1 cellular context compared by ENCODE assay signal in the genomic region with DNA sequence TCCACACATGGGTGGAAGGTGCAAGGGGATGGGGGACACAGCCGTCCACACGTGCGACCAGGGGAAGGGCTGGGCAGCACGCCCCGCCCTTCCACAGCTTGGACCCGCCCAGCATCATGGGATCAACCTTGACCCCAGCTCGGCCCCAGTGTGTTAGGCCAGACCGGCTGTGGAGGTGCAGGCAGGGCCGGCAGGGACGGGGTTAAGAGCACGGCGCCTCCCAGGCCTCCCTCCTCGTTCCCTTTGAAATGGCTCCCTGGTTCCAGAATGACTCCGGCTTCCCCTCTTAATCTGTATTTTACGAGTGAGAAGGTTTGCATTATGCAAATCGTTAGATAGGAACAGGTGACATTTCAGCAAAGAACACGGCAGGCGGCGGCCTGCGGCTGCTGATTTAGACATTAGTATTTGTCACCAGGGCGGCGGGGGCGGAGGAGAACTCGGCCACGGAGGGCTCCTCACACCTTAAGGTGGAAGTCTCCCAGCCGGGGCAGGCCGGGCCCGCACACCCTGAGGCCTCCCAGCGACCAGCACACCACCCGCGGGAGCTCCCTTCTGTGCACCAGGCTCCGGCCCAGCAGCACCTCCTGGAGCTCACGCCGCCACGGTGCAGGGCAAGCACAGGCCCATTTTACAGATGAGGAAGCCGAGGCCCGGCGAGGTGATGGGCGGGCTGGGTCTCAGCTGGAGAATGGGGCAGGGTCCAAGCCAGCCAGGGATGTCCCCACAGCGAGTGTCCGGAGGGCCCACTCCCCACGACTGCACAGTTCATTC.
TF ChIP-seq lines count a peak whose summit lies in the region.

No MANE protein-coding gene starts in this region.

TF ChIP-seq in GM12878, 131 proteins besides CTCF, POLR2A, EP300 and RAD21 (continued from another document):
- TF ChIP-seq, protein P1, sequence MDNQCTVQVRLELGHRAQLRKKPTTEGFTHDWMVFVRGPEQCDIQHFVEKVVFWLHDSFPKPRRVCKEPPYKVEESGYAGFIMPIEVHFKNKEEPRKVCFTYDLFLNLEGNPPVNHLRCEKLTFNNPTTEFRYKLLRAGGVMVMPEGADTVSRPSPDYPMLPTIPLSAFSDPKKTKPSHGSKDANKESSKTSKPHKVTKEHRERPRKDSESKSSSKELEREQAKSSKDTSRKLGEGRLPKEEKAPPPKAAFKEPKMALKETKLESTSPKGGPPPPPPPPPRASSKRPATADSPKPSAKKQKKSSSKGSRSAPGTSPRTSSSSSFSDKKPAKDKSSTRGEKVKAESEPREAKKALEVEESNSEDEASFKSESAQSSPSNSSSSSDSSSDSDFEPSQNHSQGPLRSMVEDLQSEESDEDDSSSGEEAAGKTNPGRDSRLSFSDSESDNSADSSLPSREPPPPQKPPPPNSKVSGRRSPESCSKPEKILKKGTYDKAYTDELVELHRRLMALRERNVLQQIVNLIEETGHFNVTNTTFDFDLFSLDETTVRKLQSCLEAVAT (IDR thresholded peaks at IDR 0.05) = no peak
- TF ChIP-seq NFXL1 (IDR thresholded peaks at IDR 0.05; ENCODE audit: borderline replicate concordance) = no peak
- TF ChIP-seq, protein P2, sequence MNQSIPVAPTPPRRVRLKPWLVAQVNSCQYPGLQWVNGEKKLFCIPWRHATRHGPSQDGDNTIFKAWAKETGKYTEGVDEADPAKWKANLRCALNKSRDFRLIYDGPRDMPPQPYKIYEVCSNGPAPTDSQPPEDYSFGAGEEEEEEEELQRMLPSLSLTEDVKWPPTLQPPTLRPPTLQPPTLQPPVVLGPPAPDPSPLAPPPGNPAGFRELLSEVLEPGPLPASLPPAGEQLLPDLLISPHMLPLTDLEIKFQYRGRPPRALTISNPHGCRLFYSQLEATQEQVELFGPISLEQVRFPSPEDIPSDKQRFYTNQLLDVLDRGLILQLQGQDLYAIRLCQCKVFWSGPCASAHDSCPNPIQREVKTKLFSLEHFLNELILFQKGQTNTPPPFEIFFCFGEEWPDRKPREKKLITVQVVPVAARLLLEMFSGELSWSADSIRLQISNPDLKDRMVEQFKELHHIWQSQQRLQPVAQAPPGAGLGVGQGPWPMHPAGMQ (IDR thresholded peaks at IDR 0.05; ENCODE audit: borderline replicate concordance) = no peak
- TF ChIP-seq, protein P3, sequence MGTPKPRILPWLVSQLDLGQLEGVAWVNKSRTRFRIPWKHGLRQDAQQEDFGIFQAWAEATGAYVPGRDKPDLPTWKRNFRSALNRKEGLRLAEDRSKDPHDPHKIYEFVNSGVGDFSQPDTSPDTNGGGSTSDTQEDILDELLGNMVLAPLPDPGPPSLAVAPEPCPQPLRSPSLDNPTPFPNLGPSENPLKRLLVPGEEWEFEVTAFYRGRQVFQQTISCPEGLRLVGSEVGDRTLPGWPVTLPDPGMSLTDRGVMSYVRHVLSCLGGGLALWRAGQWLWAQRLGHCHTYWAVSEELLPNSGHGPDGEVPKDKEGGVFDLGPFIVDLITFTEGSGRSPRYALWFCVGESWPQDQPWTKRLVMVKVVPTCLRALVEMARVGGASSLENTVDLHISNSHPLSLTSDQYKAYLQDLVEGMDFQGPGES (IDR thresholded peaks at IDR 0.05) = no peak
- no peak for TF ChIP-seq POLR2AphosphoS2 (IDR thresholded peaks at IDR 0.05; ENCODE audit: low read depth, low read length)
- TF ChIP-seq POLR2AphosphoS5 (IDR thresholded peaks at IDR 0.05; ENCODE audit: low read length) = no peak
- TF ChIP-seq SIX5 (IDR thresholded peaks at IDR 0.05; ENCODE audit: low read depth, low read length, severe bottlenecking) = no peak
- no peak for TF ChIP-seq STAT1 (conservative IDR thresholded peaks at IDR 0.05)
- TF ChIP-seq ZNF217 (IDR thresholded peaks at IDR 0.05) = no peak
